Comparison of ENCODE assay signal across 7 cellular contexts in the genomic region with DNA sequence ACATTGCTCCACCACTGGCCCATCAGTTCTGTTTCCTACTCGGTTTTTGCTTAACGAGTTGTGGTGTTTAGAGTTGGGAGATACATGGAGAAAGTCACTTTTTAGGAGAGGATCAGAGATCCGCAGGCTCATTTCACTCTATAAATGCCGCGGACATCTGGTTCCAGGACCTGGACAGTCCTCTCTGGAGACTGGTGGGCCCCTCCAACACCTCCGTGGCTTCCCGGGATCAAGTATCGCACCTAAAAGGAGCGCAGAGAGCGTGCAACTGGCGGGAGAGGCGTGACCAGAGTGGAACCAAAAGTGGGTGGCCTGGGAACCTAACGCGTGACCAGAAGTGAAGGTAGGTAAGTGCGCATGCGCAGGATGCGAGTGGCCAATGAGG. TPM values are rescaled to one million over a fixed set of nuclear protein-coding genes. Genes with fewer than 3 reads are reported as not detected.
A peak's percentile ranks its signal among the peaks of the same experiment; 100 is the strongest.
DNase-seq lines count a peak whose midpoint lies in the region; ATAC-seq, FAIRE-seq and TF ChIP-seq lines count a peak whose summit lies in the region.

No MANE protein-coding gene starts in this region.

- DNase-seq in HPDE6-E6E7 (ENCODE audit: extremely low spot score) (peak; percentile 90), SK-N-MC (ENCODE audit: low read depth, low spot score) (no peak), coronary artery (ENCODE audit: low spot score) (no peak), right lobe of liver (peak; percentile 92 to 96 (median 96))
- DNase-seq in stimulated activated CD4-positive, alpha-beta T cell treated with anti-CD3 and anti-CD28 coated beads, TNF-alpha, amount 100 ng/mL, for 48 hours (ENCODE audit: low read depth in 3 of 3) = peak; percentile 55 to 73 (median 70)

- peak overlapping the region; percentile 91 for H3K9ac ChIP-seq in SK-N-MC (ENCODE audit: insufficient read length)

- peak overlapping the region; percentile 92 for H3K4me3 ChIP-seq in SK-N-MC
- H3K4me3 ChIP-seq in coronary artery = peak overlapping the region; percentile 96
- H3K4me3 ChIP-seq in right lobe of liver = peak overlapping the region; percentile 69 to 85 (median 82)

- 1% methylated on average over 14 of the region's 17 CpGs for WGBS in right lobe of liver (ENCODE audit: insufficient coverage, low coverage, low lambda C conversion rate, missing lambda C conversion rate)

- FAIRE-seq in G401.6 (lab: Jason Lieb, UNC) = peak; percentile 86

- TF ChIP-seq POLR2A in right lobe of liver (IDR thresholded peaks at IDR 0.05) = no peak

- H3K36me3 ChIP-seq in SK-N-MC (ENCODE audit: insufficient read depth, low read length) (peaks cover 15% of the 10 kb centered on the region; the same call in 1 of the 2 replicates), right lobe of liver (no peaks in the 10 kb centered on the region)

- peak overlapping the region; percentile 96 for H3K27ac ChIP-seq in SK-N-MC
- H3K27ac ChIP-seq in coronary artery = peak overlapping the region; percentile 94 to 100
- peak overlapping the region; percentile 87 to 97 (median 97) for H3K27ac ChIP-seq in right lobe of liver

- ATAC-seq in GM21367 (IDR thresholded peaks at IDR 0.05; ENCODE audit: unreplicated experiment) (peak; percentile 71), right lobe of liver (peak; percentile 82 to 90 (median 88))

- H3K27me3 ChIP-seq in right lobe of liver = no peaks in the 10 kb centered on the region

- TF ChIP-seq CTCF in coronary artery (IDR thresholded peaks at IDR 0.05) (no peak), right lobe of liver (IDR thresholded peaks at IDR 0.05) (no peak)

- H3K9me3 ChIP-seq in SK-N-MC (ENCODE audit: low read depth, low read length) (no peaks in the 10 kb centered on the region), right lobe of liver (no peaks in the 10 kb centered on the region)

- intact Hi-C loops in right lobe of liver (cut with DNase I) = no loop called here

- peaks cover 0 to 21% (median 5%) of the 10 kb centered on the region in 4 donors for H3K4me1 ChIP-seq in right lobe of liver

RNA-seq across cellular contexts. Expression of gene CLTRN, which starts 9.9 kb away (rescaled TPM):
- 10 to 100 TPM in 5 of 6 experiments, 1 to 10 TPM in 1; 8.8 to 14.0 (median 10.2) TPM for total RNA-seq in right lobe of liver

Comparison
In these comparisons a context has a peak if more than half of its experiments do, and no peak if none do; other contexts are left out.
1. DNase-seq: peak in HPDE6-E6E7 (single experiment), right lobe of liver (3 of 3) and stimulated activated CD4-positive, alpha-beta T cell treated with anti-CD3 and anti-CD28 coated beads, TNF-alpha, amount 100 ng/mL, for 48 hours (3 of 3); none in SK-N-MC (single experiment) and coronary artery (single experiment).
2. Peak in every context shown above with its lines, with median percentiles within 50 percentile points of each other: H3K27ac ChIP-seq and H3K4me3 ChIP-seq.